In the genomic region with DNA sequence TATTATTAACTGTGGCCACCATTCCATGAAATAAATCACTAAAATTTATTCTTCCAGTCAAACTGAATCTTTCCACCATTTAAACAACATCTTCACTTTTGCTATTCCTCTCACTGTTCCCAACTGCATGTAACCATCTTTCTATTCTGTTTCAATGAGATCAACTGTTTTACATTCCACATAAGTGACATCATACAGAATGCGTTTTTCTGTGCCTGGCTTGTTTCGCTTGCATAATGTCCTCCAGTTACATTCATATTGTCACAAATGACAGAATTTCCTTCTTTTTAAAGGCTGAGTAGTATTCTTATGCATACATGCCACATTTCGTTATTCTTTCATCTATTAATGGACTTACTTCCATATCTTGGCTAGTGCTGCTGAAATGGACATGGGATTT, we compare ENCODE assay signal across 28 cellular contexts.
DNase-seq lines count a peak whose midpoint lies in the region; TF ChIP-seq lines count a peak whose summit lies in the region.
"Had no signal": no experiment of that assay in that cellular context is flagged by ENCODE, and none has a peak within 500 bp of the region (broad histone marks: within the 10 kb centered on the region; RNA-seq: fewer than 3 reads in every experiment).

No MANE protein-coding gene starts in this region.

- no peaks in the 10 kb centered on the region for H3K4me1 Mint-ChIP-seq in mesothelial cell of epicardium
- H3K4me1 Mint-ChIP-seq: activated T-helper 17 cell treated with anti-CD3 and anti-CD28 coated beads, Interleukin-2, amount 50 U/mL, for 72 hours had no signal

- H4K91ac ChIP-seq in trophoblast cell (ENCODE audit: low read depth, low read length): no peak overlapping the region

- H2BK120ac ChIP-seq in trophoblast cell (ENCODE audit: insufficient read depth, low read length, poor library complexity): no peak overlapping the region

- DNase-seq in HCEC 1CT (peak; percentile 44), RPMI7951 (ENCODE audit: low read depth) (peak; percentile 29), fibroblast of gingiva (ENCODE audit: low read depth) (peak; percentile 27), trophoblast cell (peak; percentile 4 to 45), HK-2 (ENCODE audit: unreplicated experiment) (no peak), mesothelial cell of epicardium (ENCODE audit: low spot score in 2 of 2, unreplicated experiment in 2 of 2) (no peak), dermis blood vessel endothelial cell (no peak)
- DNase-seq: activated CD4-positive, alpha-beta T cell treated with anti-CD3 and anti-CD28 coated beads for 1 hour; activated CD8-positive, alpha-beta T cell treated with anti-CD3 and anti-CD28 coated beads for 36 hours; aorta; C1 segment of cervical spinal cord; Calu3; DMS79 treated with DMSO at 0.1 percent for 48 hours; dorsolateral prefrontal cortex; foreskin melanocyte; heart right ventricle; KBM-7; left cardiac atrium; MM.1S; NCI-H2029 treated with DMSO at 0.1 percent for 48 hours; NCI-H82; posterior cingulate gyrus; right cardiac atrium; stimulated activated CD4-positive, alpha-beta T cell treated with anti-CD3 and anti-CD28 coated beads, Interleukin-4, amount 100 ng/mL, for 1 hour; transverse colon had no signal

- H3K27me3 Mint-ChIP-seq in mesothelial cell of epicardium (ENCODE audit: low read depth): no peaks in the 10 kb centered on the region
- H3K27me3 Mint-ChIP-seq: activated CD8-positive, alpha-beta T cell treated with anti-CD3 and anti-CD28 coated beads for 36 hours; activated T-helper 17 cell treated with anti-CD3 and anti-CD28 coated beads, Interleukin-2, amount 50 U/mL, for 72 hours had no signal

- no peak overlapping the region for H3K27ac Mint-ChIP-seq in mesothelial cell of epicardium
- H3K27ac Mint-ChIP-seq: activated CD8-positive, alpha-beta T cell treated with anti-CD3 and anti-CD28 coated beads for 36 hours; activated naive CD4-positive, alpha-beta T cell treated with anti-CD3 and anti-CD28 coated beads, Interleukin-2, amount 50 U/mL, for 72 hours; activated T-helper 17 cell treated with anti-CD3 and anti-CD28 coated beads, Interleukin-2, amount 50 U/mL, for 72 hours; T-helper 1 cell treated with Interleukin-12 subunit alpha and Interleukin-12 subunit beta and Interleukin-4 antibody, amounts not matched to agents 30 μg/mL and 1 μg/mL, for 36 hours had no signal

- peaks cover 5% of the 10 kb centered on the region for H3K9me3 ChIP-seq in trophoblast cell (ENCODE audit: insufficient read depth, low read depth, low read length)
- H3K9me3 ChIP-seq: transverse colon had no signal

- no peak overlapping the region for H3K18ac ChIP-seq in trophoblast cell (ENCODE audit: low read length)

- no peak overlapping the region for H4K8ac ChIP-seq in trophoblast cell (ENCODE audit: low read depth, low read length)

- H2AFZ ChIP-seq in trophoblast cell (ENCODE audit: insufficient read depth, low read length, poor library complexity): no peak overlapping the region

- H3K4me1 ChIP-seq in trophoblast cell (ENCODE audit: control insufficient read depth in 1 of 2, insufficient read depth in 2 of 2, low read length in 2 of 2): no peaks in the 10 kb centered on the region
- H3K4me1 ChIP-seq: heart right ventricle, transverse colon had no signal

- no peaks in the 10 kb centered on the region for H3K36me3 Mint-ChIP-seq in mesothelial cell of epicardium

- no peaks in the 10 kb centered on the region for H3K79me2 ChIP-seq in trophoblast cell (ENCODE audit: control insufficient read depth, insufficient read depth, low read length, poor library complexity)

- peaks cover 58% of the 10 kb centered on the region for H3K9me3 Mint-ChIP-seq in mesothelial cell of epicardium

- no peak overlapping the region for H3K4me3 Mint-ChIP-seq in mesothelial cell of epicardium
- H3K4me3 Mint-ChIP-seq: activated CD8-positive, alpha-beta T cell treated with anti-CD3 and anti-CD28 coated beads for 36 hours; activated T-helper 17 cell treated with anti-CD3 and anti-CD28 coated beads, Interleukin-2, amount 50 U/mL, for 72 hours; T-helper 1 cell treated with Interleukin-12 subunit alpha and Interleukin-12 subunit beta and Interleukin-4 antibody, amounts not matched to agents 30 μg/mL and 1 μg/mL, for 36 hours had no signal

- H3K36me3 ChIP-seq in trophoblast cell (ENCODE audit: control insufficient read depth in 1 of 2, insufficient read depth in 2 of 2, low read length in 2 of 2): no peaks in the 10 kb centered on the region
- H3K36me3 ChIP-seq: heart right ventricle, transverse colon had no signal

- H3K23ac ChIP-seq in trophoblast cell (ENCODE audit: low read length): no peak overlapping the region

- no peaks in the 10 kb centered on the region for H3K79me1 ChIP-seq in trophoblast cell (ENCODE audit: low read length)

- TF ChIP-seq CTCF in mesothelial cell of epicardium (IDR thresholded peaks at IDR 0.05; ENCODE audit: unreplicated experiment): no peak

- WGBS in trophoblast cell (ENCODE audit: extremely low coverage, insufficient coverage, insufficient read length): no CpG with 5 or more reads among the region's 3 CpGs

- H3K27ac ChIP-seq in trophoblast cell (ENCODE audit: low read depth, low read length): no peak overlapping the region
- H3K27ac ChIP-seq: dorsolateral prefrontal cortex, heart right ventricle, transverse colon had no signal

- H4K12ac ChIP-seq in trophoblast cell (ENCODE audit: low read depth, low read length): no peak overlapping the region

- no peak overlapping the region for H3K14ac ChIP-seq in trophoblast cell (ENCODE audit: low read length)

- no peak overlapping the region for H3K4me2 ChIP-seq in trophoblast cell (ENCODE audit: low read length)

- no peaks in the 10 kb centered on the region for H3K27me3 ChIP-seq in trophoblast cell (ENCODE audit: insufficient read depth, low read length)
- H3K27me3 ChIP-seq: dorsolateral prefrontal cortex, heart right ventricle, transverse colon had no signal

- no peak overlapping the region for H3K4ac ChIP-seq in trophoblast cell (ENCODE audit: low read depth, low read length)

- H2BK5ac ChIP-seq in trophoblast cell (ENCODE audit: low read depth, low read length, poor library complexity): no peak overlapping the region

- no peak overlapping the region for H3K4me3 ChIP-seq in trophoblast cell (ENCODE audit: low read depth, low read length)
- H3K4me3 ChIP-seq: dorsolateral prefrontal cortex, heart right ventricle, transverse colon had no signal

- no peak overlapping the region for H2AK5ac ChIP-seq in trophoblast cell (ENCODE audit: low read length)

- H2BK12ac ChIP-seq in trophoblast cell (ENCODE audit: low read length): no peak overlapping the region

- no peak overlapping the region for H3K9ac ChIP-seq in trophoblast cell (ENCODE audit: low read length)

Comparison
In these comparisons a context has a peak if more than half of its experiments do, and no peak if none do; other contexts are left out.
1. DNase-seq: peak in HCEC 1CT (single experiment), RPMI7951 (single experiment), fibroblast of gingiva (single experiment) and trophoblast cell (2 of 2); none in HK-2 (single experiment), mesothelial cell of epicardium (0 of 2) and dermis blood vessel endothelial cell (single experiment).